In genomic region chr19:45613926-45614725, GRCh38 we compare ENCODE assay signal across 8 cellular contexts. TPM values are rescaled to one million over a fixed set of nuclear protein-coding genes. Genes with fewer than 3 reads are reported as not detected.
DNase-seq lines count a peak whose midpoint lies in the region; ATAC-seq, FAIRE-seq and TF ChIP-seq lines count a peak whose summit lies in the region.

No MANE protein-coding gene starts in this region.

- H4K20me1 ChIP-seq in GM12878 (ENCODE audit: control insufficient read depth, insufficient read depth): no peaks in the 10 kb centered on the region
- no peaks in the 10 kb centered on the region for H4K20me1 ChIP-seq in OCI-LY7 (ENCODE audit: insufficient read depth, low read length)

- H3K79me2 ChIP-seq in GM12878 (ENCODE audit: control insufficient read depth, insufficient read depth, low read length): no peaks in the 10 kb centered on the region
- no peaks in the 10 kb centered on the region for H3K79me2 ChIP-seq in OCI-LY7 (ENCODE audit: insufficient read depth, low read depth, low read length)

- no peaks in the 10 kb centered on the region for H3K27me3 Mint-ChIP-seq in mesothelial cell of epicardium (ENCODE audit: low read depth)

- H3K36me3 ChIP-seq in GM12878 (ENCODE audit: control insufficient read depth in 2 of 2, insufficient read depth in 2 of 2, low read length in 1 of 2) (peaks cover 8 to 26% of the 10 kb centered on the region in 2 experiments), OCI-LY7 (ENCODE audit: insufficient read depth, low read length) (peaks cover 36% of the 10 kb centered on the region)

- no peak overlapping the region for H3K4me3 Mint-ChIP-seq in mesothelial cell of epicardium

- H3K36me3 Mint-ChIP-seq in mesothelial cell of epicardium: peaks cover 30% of the 10 kb centered on the region

- H3K4me3 ChIP-seq in GM12878 (no peak overlapping the region), OCI-LY7 (ENCODE audit: low read depth, low read length, poor library complexity, severe bottlenecking) (no peak overlapping the region)

- peak; percentile 85 for FAIRE-seq in GM12878 (lab: Jason Lieb, UNC)

- BruUV-seq in GM12878 (replicated peaks; lab: Mats Ljungman, UMichigan): no TSS peak
- no TSS peak for BruUV-seq in OCI-LY7 (replicated peaks; lab: Mats Ljungman, UMichigan)

- DNase-seq in ACHN: peak; percentile 86
- DNase-seq in NCI-H460 (ENCODE audit: extremely low read depth, low read depth): peak; percentile 80
- DNase-seq in GM12878 (ENCODE audit: low read depth, low spot score): peak; percentile 73
- DNase-seq in mesothelial cell of epicardium (ENCODE audit: low spot score in 2 of 2, unreplicated experiment in 2 of 2): no peak
- no peak for DNase-seq in OCI-LY7 (ENCODE audit: low spot score)
- DNase-seq in NCI-H345 (lab: John Stamatoyannopoulos, UW): no peak

- no peak overlapping the region for H3K9ac ChIP-seq in GM12878 (ENCODE audit: control insufficient read depth, insufficient read depth, low read length)

- CTCF ChIA-PET in GM12878 (lab: Yijun Ruan, JAX) (interaction anchor here (0.6 to 4.7 kb wide), 6 partner anchors 17 to 128 kb away, joined by 3 to 43 read pairs (median 4); partner anchors contain the start of gene EML2), OCI-LY7 (lab: Charles Lee; ENCODE audit: unreplicated experiment) (interaction anchor here (0.7 kb wide), 1 partner anchor 118 kb away, joined by 3 read pairs; no protein-coding TSS in a partner anchor)

- no peak for TF ChIP-seq EP300 in GM12878 (IDR thresholded peaks at IDR 0.05; ENCODE audit: borderline replicate concordance in 1 of 2, control insufficient read depth in 1 of 2, low read depth in 2 of 2, low read length in 2 of 2)

- H3K27ac ChIP-seq in GM12878 (ENCODE audit: control insufficient read depth, insufficient read depth) (peak overlapping the region; percentile 65), OCI-LY7 (ENCODE audit: low read depth, low read length, poor library complexity, severe bottlenecking) (no peak overlapping the region)

- H3K9me2 ChIP-seq in OCI-LY7 (ENCODE audit: insufficient read depth, low read length): no peaks in the 10 kb centered on the region

- WGBS in GM12878 (ENCODE audit: insufficient coverage, insufficient replicate concordance, low lambda C conversion rate, missing lambda C conversion rate): 23% methylated on average over 10 of the region's 10 CpGs

- TF ChIP-seq CTCF in GM12878 (IDR thresholded peaks at IDR 0.05 in 2 of 3, conservative IDR thresholded peaks at IDR 0.05 in 1 of 3; ENCODE audit: control insufficient read depth in 2 of 3, extremely low read depth in 1 of 3, insufficient read depth in 1 of 3, low read depth in 3 of 3, low read length in 3 of 3) (no peak), mesothelial cell of epicardium (IDR thresholded peaks at IDR 0.05; ENCODE audit: unreplicated experiment) (no peak), OCI-LY7 (conservative IDR thresholded peaks at IDR 0.05; ENCODE audit: low read length) (no peak)

- ATAC-seq in GM18870 (IDR thresholded peaks at IDR 0.05; ENCODE audit: unreplicated experiment) (peak; percentile 60), GM12878 (peak; percentile 92), HG02571 (IDR thresholded peaks at IDR 0.05; ENCODE audit: unreplicated experiment) (no peak)

- no peaks in the 10 kb centered on the region for H3K27me3 ChIP-seq in GM12878 (replicated peaks in 1 of 2; ENCODE audit: control insufficient read depth in 2 of 2, insufficient read depth in 2 of 2, low read length in 1 of 2)

- intact Hi-C loops in GM12878 (cut with micrococcal nuclease; ENCODE audit: unreplicated experiment): loop anchor here (2.0 kb wide), 1 partner anchor 29 kb away; no protein-coding TSS in a partner anchor
- intact Hi-C loops in OCI-LY7 (cut with micrococcal nuclease; ENCODE audit: unreplicated experiment): no loop called here

- RAD21 ChIA-PET in GM12878 (lab: Charles Lee; ENCODE audit: unreplicated experiment): interaction anchor here (0.5 to 3.3 kb wide), 4 partner anchors 28 to 92 kb away, joined by 3 to 27 read pairs (median 4); no protein-coding TSS in a partner anchor

- H3K9me3 ChIP-seq in GM12878 (replicated peaks; ENCODE audit: control insufficient read depth, insufficient read depth, low read length) (no peaks in the 10 kb centered on the region; the same call in 2 of the 3 replicates), OCI-LY7 (ENCODE audit: low read length) (peaks cover 1% of the 10 kb centered on the region; the same call in 1 of the 2 replicates)

- POLR2A ChIA-PET in GM12878 (lab: Charles Lee) (interaction anchor here (0.6 to 2.7 kb wide), 6 partner anchors 8 to 182 kb away, joined by 4 to 25 read pairs (median 9); no protein-coding TSS in a partner anchor), OCI-LY7 (lab: Charles Lee) (interaction anchor here (0.5 kb wide), 1 partner anchor 78 kb away, joined by 5 read pairs; no protein-coding TSS in a partner anchor)

- TF ChIP-seq RAD21 in GM12878 (IDR thresholded peaks at IDR 0.05; ENCODE audit: insufficient read depth, low read depth, low read length): no peak

- H3K4me1 ChIP-seq in GM12878 (ENCODE audit: control insufficient read depth, insufficient read depth, low read length) (peaks cover 18% of the 10 kb centered on the region), OCI-LY7 (ENCODE audit: insufficient read depth, low read length, poor library complexity, severe bottlenecking) (peaks cover 10% of the 10 kb centered on the region)

- SMC1A ChIA-PET in GM12878 (lab: Charles Lee; ENCODE audit: uncharacterized antibody, unreplicated experiment): interaction anchor here (0.5 to 5.1 kb wide), 5 partner anchors 10 to 113 kb away, joined by 3 to 39 read pairs (median 4); partner anchors contain the start of gene EML2

- peak; percentile 38; the same call in 1 of the 2 replicates for TF ChIP-seq POLR2A in GM12878 (IDR thresholded peaks at IDR 0.05; ENCODE audit: low read depth, low read length)

- peak overlapping the region; percentile 72 for H3K27ac Mint-ChIP-seq in mesothelial cell of epicardium

- H3K4me2 ChIP-seq in GM12878 (ENCODE audit: control insufficient read depth, insufficient read depth) (0 out of 2 replicates have a peak overlapping the region, but pooled peaks have one; percentile 2), OCI-LY7 (ENCODE audit: low read length) (no peak overlapping the region)

- peaks cover 5% of the 10 kb centered on the region for H3K9me3 Mint-ChIP-seq in mesothelial cell of epicardium

- H3K4me1 Mint-ChIP-seq in mesothelial cell of epicardium: no peaks in the 10 kb centered on the region

- in situ Hi-C loops in ACHN (cut with HindIII; ENCODE audit: low pct_ligation_motif_present, low pct_unique_long_range_greater_than_20kb, low sequenced_read_pairs) (no loop called here), GM12878 (cut with MboI) (no loop called here)

- H2AFZ ChIP-seq in GM12878 (ENCODE audit: control insufficient read depth, low read depth, low read length) (no peak overlapping the region), OCI-LY7 (ENCODE audit: low read length) (no peak overlapping the region)

RNA-seq across cellular contexts. Expression of gene GPR4, which starts 12.1 kb away (rescaled TPM):
- total RNA-seq in NCI-H460 (2014; rRNA removed; shearing (Covaris generic)): 0.09 and 0.57 TPM in 2 replicates
- 0.04 and 0.16 TPM in 2 replicates for polyA plus RNA-seq in NCI-H460 (2014; cell fraction: nucleus; rRNA removed)
- 0.10 TPM in 1 of 2 replicates, not detected in the other for total RNA-seq in GM12878 (2013; cell fraction: nucleolus; rRNA removed)
- total RNA-seq in GM12878 (2014; rRNA removed) (not detected in 2 replicates), GM12878 (2014; rRNA removed; fragmentation: Illumina TruSeq; extraction: Trizol) (not detected in 2 replicates), GM12878 (2021) (not detected in 2 replicates), mesothelial cell of epicardium (0.09 TPM in 1 of 3 replicates, not detected in the others), OCI-LY7 (2022) (not detected in 2 replicates)
- polyA plus RNA-seq in GM12878 (2011; ENCODE audit: low read depth): not detected
- polyA plus RNA-seq in GM12878 (2011; rRNA removed) (not detected in 2 replicates), GM12878 (2014; fragmentation: Illumina TruSeq; extraction: Trizol) (not detected in 2 replicates), GM12878 (2014; fragmentation: Nextera tagmentation; extraction: Ambion mirVana) (not detected), GM12878 (2014; rRNA removed) (0.03 TPM in 1 of 2 replicates, not detected in the other), GM12878 (2016; fragmentation: Nextera tagmentation; extraction: Ambion mirVana) (not detected)
- polyA plus RNA-seq in GM12878 (2011; cell fraction: cytosol; rRNA removed): 0.07 TPM in 1 of 2 replicates, not detected in the other
- polyA plus RNA-seq in GM12878 (2011; cell fraction: nucleus; rRNA removed): 0.12 and 0.13 TPM in 2 replicates
- not detected in 2 replicates for polyA plus RNA-seq in GM12878 (2012)
- polyA minus RNA-seq in GM12878 (2011; rRNA and poly(A)+ RNA removed): not detected in 2 replicates
- polyA minus RNA-seq in GM12878 (2011; cell fraction: cytosol; rRNA and poly(A)+ RNA removed): not detected in 2 replicates
- polyA minus RNA-seq in GM12878 (2011; cell fraction: nucleus; rRNA and poly(A)+ RNA removed): not detected in 2 replicates
- total RNA-seq in OCI-LY7 (2014; rRNA removed; shearing (Covaris generic)): 0.38 TPM in 1 of 2 replicates, not detected in the other

RNA-seq across cellular contexts. Expression of gene EML2, which starts 25.1 kb away (rescaled TPM):
- 19.1 and 21.4 TPM in 2 replicates for total RNA-seq in NCI-H460 (2014; rRNA removed; shearing (Covaris generic))
- 69.1 and 88.6 TPM in 2 replicates for polyA plus RNA-seq in NCI-H460 (2014; cell fraction: nucleus; rRNA removed)
- 163 and 188 TPM in 2 replicates for total RNA-seq in GM12878 (2013; cell fraction: nucleolus; rRNA removed)
- total RNA-seq in GM12878 (2014; rRNA removed) (44.0 and 46.7 TPM in 2 replicates), GM12878 (2014; rRNA removed; fragmentation: Illumina TruSeq; extraction: Trizol) (23.4 and 23.8 TPM in 2 replicates), GM12878 (2021) (64.0 and 72.2 TPM in 2 replicates), mesothelial cell of epicardium (33.8 to 36.9 TPM (median 34.2 TPM) in 3 replicates), OCI-LY7 (2022) (47.5 and 52.5 TPM in 2 replicates)
- 29.8 TPM for polyA plus RNA-seq in GM12878 (2011; ENCODE audit: low read depth)
- polyA plus RNA-seq in GM12878 (2011; rRNA removed) (28.4 and 47.7 TPM in 2 replicates), GM12878 (2014; fragmentation: Illumina TruSeq; extraction: Trizol) (18.2 and 25.3 TPM in 2 replicates), GM12878 (2014; fragmentation: Nextera tagmentation; extraction: Ambion mirVana) (1 to 10 TPM; 1.6 to 2.2 TPM), GM12878 (2014; rRNA removed) (56.1 and 56.6 TPM in 2 replicates), GM12878 (2016; fragmentation: Nextera tagmentation; extraction: Ambion mirVana) (10 to 100 TPM; 27.4 to 27.6 TPM)
- polyA plus RNA-seq in GM12878 (2011; cell fraction: cytosol; rRNA removed): 56.3 and 65.9 TPM in 2 replicates
- polyA plus RNA-seq in GM12878 (2011; cell fraction: nucleus; rRNA removed): 324 and 327 TPM in 2 replicates
- 60.4 and 77.9 TPM in 2 replicates for polyA plus RNA-seq in GM12878 (2012)
- 48.7 and 64.3 TPM in 2 replicates for polyA minus RNA-seq in GM12878 (2011; rRNA and poly(A)+ RNA removed)
- polyA minus RNA-seq in GM12878 (2011; cell fraction: cytosol; rRNA and poly(A)+ RNA removed): 22.5 and 26.9 TPM in 2 replicates
- 71.6 and 94.8 TPM in 2 replicates for polyA minus RNA-seq in GM12878 (2011; cell fraction: nucleus; rRNA and poly(A)+ RNA removed)
- 23.6 and 26.1 TPM in 2 replicates for total RNA-seq in OCI-LY7 (2014; rRNA removed; shearing (Covaris generic))

RNA-seq across cellular contexts. Expression of gene OPA3, which starts 29.5 kb away (rescaled TPM):
- total RNA-seq in NCI-H460 (2014; rRNA removed; shearing (Covaris generic)): 6.0 and 6.3 TPM in 2 replicates
- 6.5 and 8.3 TPM in 2 replicates for polyA plus RNA-seq in NCI-H460 (2014; cell fraction: nucleus; rRNA removed)
- 11.7 and 16.1 TPM in 2 replicates for total RNA-seq in GM12878 (2013; cell fraction: nucleolus; rRNA removed)
- 5.9 and 8.0 TPM in 2 replicates for total RNA-seq in GM12878 (2014; rRNA removed)
- total RNA-seq in GM12878 (2014; rRNA removed; fragmentation: Illumina TruSeq; extraction: Trizol): 9.8 and 10.0 TPM in 2 replicates
- 18.1 and 22.2 TPM in 2 replicates for total RNA-seq in GM12878 (2021)
- 4.2 TPM for polyA plus RNA-seq in GM12878 (2011; ENCODE audit: low read depth)
- 15.0 and 24.3 TPM in 2 replicates for polyA plus RNA-seq in GM12878 (2011; rRNA removed)
- polyA plus RNA-seq in GM12878 (2011; cell fraction: cytosol; rRNA removed): 32.7 and 39.1 TPM in 2 replicates
- 9.0 and 14.1 TPM in 2 replicates for polyA plus RNA-seq in GM12878 (2011; cell fraction: nucleus; rRNA removed)
- 7.4 and 7.6 TPM in 2 replicates for polyA plus RNA-seq in GM12878 (2012)
- polyA plus RNA-seq in GM12878 (2014; fragmentation: Illumina TruSeq; extraction: Trizol): 10.6 and 12.8 TPM in 2 replicates
- polyA plus RNA-seq in GM12878 (2014; fragmentation: Nextera tagmentation; extraction: Ambion mirVana): 1 to 10 TPM; 2.2 to 2.3 TPM
- 11.4 and 13.8 TPM in 2 replicates for polyA plus RNA-seq in GM12878 (2014; rRNA removed)
- 10 to 100 TPM; 21.7 to 22.4 TPM for polyA plus RNA-seq in GM12878 (2016; fragmentation: Nextera tagmentation; extraction: Ambion mirVana)
- polyA minus RNA-seq in GM12878 (2011; rRNA and poly(A)+ RNA removed): 23.6 and 30.2 TPM in 2 replicates
- 8.1 and 10.3 TPM in 2 replicates for polyA minus RNA-seq in GM12878 (2011; cell fraction: cytosol; rRNA and poly(A)+ RNA removed)
- polyA minus RNA-seq in GM12878 (2011; cell fraction: nucleus; rRNA and poly(A)+ RNA removed): 1.6 and 3.3 TPM in 2 replicates
- 11.6 to 13.3 TPM (median 11.8 TPM) in 3 replicates for total RNA-seq in mesothelial cell of epicardium
- total RNA-seq in OCI-LY7 (2014; rRNA removed; shearing (Covaris generic)): 4.4 and 5.8 TPM in 2 replicates
- total RNA-seq in OCI-LY7 (2022): 10.6 and 12.0 TPM in 2 replicates

RNA-seq across cellular contexts. Expression of gene GIPR, which starts 53.9 kb away (rescaled TPM):
- 0.69 and 1.1 TPM in 2 replicates for total RNA-seq in NCI-H460 (2014; rRNA removed; shearing (Covaris generic))
- polyA plus RNA-seq in NCI-H460 (2014; cell fraction: nucleus; rRNA removed): 0.67 and 2.7 TPM in 2 replicates
- total RNA-seq in GM12878 (2013; cell fraction: nucleolus; rRNA removed): 85.9 and 95.2 TPM in 2 replicates
- total RNA-seq in GM12878 (2014; rRNA removed) (14.5 and 17.8 TPM in 2 replicates), GM12878 (2014; rRNA removed; fragmentation: Illumina TruSeq; extraction: Trizol) (17.9 and 18.0 TPM in 2 replicates), GM12878 (2021) (22.1 and 25.6 TPM in 2 replicates), mesothelial cell of epicardium (3.6 to 5.1 TPM (median 4.1 TPM) in 3 replicates), OCI-LY7 (2022) (23.3 and 24.6 TPM in 2 replicates)
- polyA plus RNA-seq in GM12878 (2011; ENCODE audit: low read depth): 19.2 TPM
- polyA plus RNA-seq in GM12878 (2011; rRNA removed) (12.3 and 13.8 TPM in 2 replicates), GM12878 (2014; fragmentation: Illumina TruSeq; extraction: Trizol) (10.5 and 13.6 TPM in 2 replicates), GM12878 (2014; fragmentation: Nextera tagmentation; extraction: Ambion mirVana) (1 to 10 TPM; 1.7 TPM), GM12878 (2014; rRNA removed) (26.3 and 27.1 TPM in 2 replicates), GM12878 (2016; fragmentation: Nextera tagmentation; extraction: Ambion mirVana) (1 to 10 TPM; 4.2 to 5.4 TPM)
- 9.7 and 14.7 TPM in 2 replicates for polyA plus RNA-seq in GM12878 (2011; cell fraction: cytosol; rRNA removed)
- polyA plus RNA-seq in GM12878 (2011; cell fraction: nucleus; rRNA removed): 121 and 135 TPM in 2 replicates
- polyA plus RNA-seq in GM12878 (2012): 31.5 and 53.5 TPM in 2 replicates
- polyA minus RNA-seq in GM12878 (2011; rRNA and poly(A)+ RNA removed): 19.0 and 34.2 TPM in 2 replicates
- 7.2 and 8.6 TPM in 2 replicates for polyA minus RNA-seq in GM12878 (2011; cell fraction: cytosol; rRNA and poly(A)+ RNA removed)
- 47.6 and 63.2 TPM in 2 replicates for polyA minus RNA-seq in GM12878 (2011; cell fraction: nucleus; rRNA and poly(A)+ RNA removed)
- total RNA-seq in OCI-LY7 (2014; rRNA removed; shearing (Covaris generic)): 6.6 and 7.9 TPM in 2 replicates

Comparison
In these comparisons a context has a peak if more than half of its experiments do, and no peak if none do; other contexts are left out.
1. DNase-seq: peak in ACHN (single experiment), NCI-H460 (single experiment) and GM12878 (single experiment); none in mesothelial cell of epicardium (0 of 2), OCI-LY7 (single experiment) and NCI-H345 (single experiment).